11 cellular contexts compared by ENCODE assay signal in genomic region chr14:105312973-105313372, GRCh38. TPM values are rescaled to one million over a fixed set of nuclear protein-coding genes. Genes with fewer than 3 reads are reported as not detected.
DNase-seq lines count a peak whose midpoint lies in the region; ATAC-seq and TF ChIP-seq lines count a peak whose summit lies in the region.
"Had no signal": no experiment of that assay in that cellular context is flagged by ENCODE, and none has a peak within 500 bp of the region (broad histone marks: within the 10 kb centered on the region; RNA-seq: fewer than 3 reads in every experiment).

No MANE protein-coding gene starts in this region.

- DNase-seq in stimulated activated naive CD8-positive, alpha-beta T cell treated with anti-CD3 and anti-CD28 coated beads, Interleukin-15, Interleukin-2, amounts not matched to agents 100 U/mL and 50 U/mL, for 24 hours = no peak
- DNase-seq in nephron progenitor cell (no peak), COLO668 (lab: John Stamatoyannopoulos, UW; ENCODE audit: unreplicated experiment) (no peak), Karpas-422 (no peak), hepatic stellate cell (ENCODE audit: low spot score) (no peak)
- DNase-seq: effector CD4-positive, alpha-beta T cell had no signal

- no peak overlapping the region for H3K27ac Mint-ChIP-seq in stimulated activated naive CD8-positive, alpha-beta T cell treated with anti-CD3 and anti-CD28 coated beads, Interleukin-15, Interleukin-2, amounts not matched to agents 100 ng/mL and 50 ng/mL, for 24 hours
- H3K27ac Mint-ChIP-seq in nephron progenitor cell = no peak overlapping the region
- H3K27ac Mint-ChIP-seq: GM23338 had no signal

- no peak overlapping the region for H3K4me3 ChIP-seq in Karpas-422 (ENCODE audit: low read length)

- H3K4me2 ChIP-seq in Karpas-422 (ENCODE audit: low read depth, low read length, poor library complexity, severe bottlenecking) = no peak overlapping the region

- no peak for ATAC-seq in stimulated activated naive CD8-positive, alpha-beta T cell treated with anti-CD3 and anti-CD28 coated beads, Interleukin-15, Interleukin-2, amounts not matched to agents 100 U/mL and 50 U/mL, for 24 hours
- no peak for ATAC-seq in HG02884 (IDR thresholded peaks at IDR 0.05; ENCODE audit: unreplicated experiment)

- no peak for TF ChIP-seq CTCF in nephron progenitor cell (IDR thresholded peaks at IDR 0.05)

- H2AFZ ChIP-seq in Karpas-422 (ENCODE audit: low read length) = no peak overlapping the region

- peaks cover 3% of the 10 kb centered on the region; the same call in 1 of the 2 replicates for H3K27me3 ChIP-seq in Karpas-422 (ENCODE audit: low read length)
- H3K27me3 ChIP-seq: pancreas had no signal

- H3K4me1 ChIP-seq in Karpas-422 (ENCODE audit: low read length) = peaks cover 14% of the 10 kb centered on the region

- no peaks in the 10 kb centered on the region for H3K9me3 ChIP-seq in Karpas-422 (ENCODE audit: low read length)
- H3K9me3 ChIP-seq: pancreas had no signal

- no peaks in the 10 kb centered on the region for H3K9me3 Mint-ChIP-seq in stimulated activated naive CD8-positive, alpha-beta T cell treated with anti-CD3 and anti-CD28 coated beads, Interleukin-15, Interleukin-2, amounts not matched to agents 100 ng/mL and 50 ng/mL, for 24 hours
- H3K9me3 Mint-ChIP-seq in nephron progenitor cell = no peaks in the 10 kb centered on the region
- H3K9me3 Mint-ChIP-seq: GM23338 had no signal

- H3K4me3 Mint-ChIP-seq in stimulated activated naive CD8-positive, alpha-beta T cell treated with anti-CD3 and anti-CD28 coated beads, Interleukin-15, Interleukin-2, amounts not matched to agents 100 ng/mL and 50 ng/mL, for 24 hours = peak overlapping the region; percentile 74
- H3K4me3 Mint-ChIP-seq in nephron progenitor cell = peak overlapping the region; percentile 80

- peak overlapping the region; percentile 97 for H3K27ac ChIP-seq in cingulate gyrus (ENCODE audit: low read depth, low read length)
- no peak overlapping the region for H3K27ac ChIP-seq in Karpas-422 (ENCODE audit: low read length)

- no peaks in the 10 kb centered on the region for H3K27me3 Mint-ChIP-seq in stimulated activated naive CD8-positive, alpha-beta T cell treated with anti-CD3 and anti-CD28 coated beads, Interleukin-15, Interleukin-2, amounts not matched to agents 100 ng/mL and 50 ng/mL, for 24 hours
- H3K27me3 Mint-ChIP-seq in nephron progenitor cell (ENCODE audit: low read depth, poor library complexity) = peaks cover 22% of the 10 kb centered on the region

- no peak overlapping the region for H3K9ac ChIP-seq in Karpas-422 (ENCODE audit: low read length)

- H3K4me1 Mint-ChIP-seq in stimulated activated naive CD8-positive, alpha-beta T cell treated with anti-CD3 and anti-CD28 coated beads, Interleukin-15, Interleukin-2, amounts not matched to agents 100 ng/mL and 50 ng/mL, for 24 hours (ENCODE audit: low read depth) = peaks cover 31% of the 10 kb centered on the region
- H3K4me1 Mint-ChIP-seq in nephron progenitor cell = peaks cover 16% of the 10 kb centered on the region

- no peaks in the 10 kb centered on the region for H3K79me2 ChIP-seq in Karpas-422 (ENCODE audit: low read length)

- no peaks in the 10 kb centered on the region for H3K36me3 Mint-ChIP-seq in stimulated activated naive CD8-positive, alpha-beta T cell treated with anti-CD3 and anti-CD28 coated beads, Interleukin-15, Interleukin-2, amounts not matched to agents 100 ng/mL and 50 ng/mL, for 24 hours (ENCODE audit: low read depth)
- H3K36me3 Mint-ChIP-seq in nephron progenitor cell (ENCODE audit: low read depth) = no peaks in the 10 kb centered on the region

- no peaks in the 10 kb centered on the region for H3K36me3 ChIP-seq in Karpas-422 (ENCODE audit: insufficient read depth, low read length)
- H3K36me3 ChIP-seq: pancreas had no signal

- H3K9me2 ChIP-seq in Karpas-422 (replicated peaks; ENCODE audit: insufficient read depth, low read length) = no peaks in the 10 kb centered on the region

- peaks cover 27% of the 10 kb centered on the region for H4K20me1 ChIP-seq in Karpas-422 (ENCODE audit: insufficient read depth, low read depth, low read length)

RNA-seq across cellular contexts. Expression of gene PACS2, which starts 1.6 kb away (rescaled TPM):
- total RNA-seq in Karpas-422 (2014; rRNA removed; shearing (Covaris generic); ENCODE audit: low replicate concordance) = 32.4 and 55.8 TPM in 2 replicates

RNA-seq across cellular contexts. Expression of gene BRF1, which starts 12.2 kb away (rescaled TPM):
- 19.0 and 54.9 TPM in 2 replicates for total RNA-seq in Karpas-422 (2014; rRNA removed; shearing (Covaris generic); ENCODE audit: low replicate concordance)
